1 cellular context compared by ENCODE assay signal in the genomic region with DNA sequence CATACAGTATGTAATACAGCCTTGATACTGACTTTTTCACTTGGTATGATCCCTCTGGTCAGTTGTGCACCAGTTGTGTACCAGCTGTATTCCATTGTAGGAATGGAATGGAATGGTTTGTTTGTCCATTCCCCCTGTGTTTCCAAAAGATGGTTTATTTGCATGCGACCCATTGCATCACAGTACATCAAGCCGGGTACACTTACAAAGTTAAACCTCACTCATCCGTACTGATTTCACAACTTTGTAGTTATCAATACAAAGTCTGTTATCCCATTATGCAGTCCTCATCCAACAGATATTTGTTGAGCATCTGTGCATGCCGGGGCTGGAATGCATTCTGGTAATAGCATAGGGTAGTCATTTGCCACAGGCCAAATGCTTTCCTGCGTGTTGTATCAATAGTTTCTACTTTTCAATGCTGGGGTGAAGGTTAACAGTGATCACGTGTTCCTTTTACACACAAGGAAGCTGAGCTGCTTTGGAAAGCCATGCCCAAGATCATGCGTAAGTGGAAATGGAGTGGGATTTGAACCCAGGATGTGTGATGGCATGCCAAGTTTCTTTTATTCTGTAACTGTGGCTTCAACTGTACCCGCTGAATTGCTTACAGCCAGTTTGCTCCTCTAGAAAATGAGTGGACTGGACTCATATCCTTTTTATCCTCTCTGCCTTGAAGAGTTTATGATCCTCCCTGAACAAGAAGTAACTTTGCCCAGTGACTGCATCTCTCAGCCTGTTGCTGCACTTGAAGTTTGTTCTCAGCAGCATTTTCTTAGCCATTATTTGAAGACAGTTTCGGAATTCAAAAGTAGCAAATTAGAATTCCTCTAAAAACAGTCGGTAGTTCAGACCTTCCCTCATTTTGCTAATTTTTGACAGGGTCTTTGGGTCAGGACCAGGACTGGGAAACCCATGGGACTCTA.
TF ChIP-seq lines count a peak whose summit lies in the region.

No MANE protein-coding gene starts in this region.

TF ChIP-seq in HepG2, 621 proteins besides CTCF, POLR2A, EP300 and RAD21 (continued from another document and continues in another):
- TF ChIP-seq, protein P1, sequence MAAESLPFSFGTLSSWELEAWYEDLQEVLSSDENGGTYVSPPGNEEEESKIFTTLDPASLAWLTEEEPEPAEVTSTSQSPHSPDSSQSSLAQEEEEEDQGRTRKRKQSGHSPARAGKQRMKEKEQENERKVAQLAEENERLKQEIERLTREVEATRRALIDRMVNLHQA (CRISPR knock-in tag; IDR thresholded peaks at IDR 0.05): no peak
- TF ChIP-seq CBX2 (IDR thresholded peaks at IDR 0.05; ENCODE audit: low read depth, low read length) (no peak), CBX2 (CRISPR knock-in tag; IDR thresholded peaks at IDR 0.05; ENCODE audit: low read depth) (no peak), POGZ (CRISPR knock-in tag; IDR thresholded peaks at IDR 0.05) (peak; percentile 55; the same call in 1 of the 2 replicates), DNMT1 (CRISPR knock-in tag; IDR thresholded peaks at IDR 0.05) (peak; percentile 66; the same call in 1 of the 2 replicates), ZNF619 (CRISPR knock-in tag; IDR thresholded peaks at IDR 0.05) (no peak), U2AF2 (IDR thresholded peaks at IDR 0.05; ENCODE audit: low read depth, low read length) (no peak), IRF2 (CRISPR knock-in tag; IDR thresholded peaks at IDR 0.05) (peak; percentile 91), ZNF253 (CRISPR knock-in tag; IDR thresholded peaks at IDR 0.05; ENCODE audit: borderline replicate concordance) (no peak), ELF1 (CRISPR knock-in tag; IDR thresholded peaks at IDR 0.05) (peak; percentile 59; the same call in 1 of the 2 replicates), THYN1 (CRISPR knock-in tag; IDR thresholded peaks at IDR 0.05; ENCODE audit: borderline replicate concordance, low read depth) (no peak), NFYB (CRISPR knock-in tag; IDR thresholded peaks at IDR 0.05) (no peak), SNAI1 (CRISPR knock-in tag; IDR thresholded peaks at IDR 0.05; ENCODE audit: borderline replicate concordance) (no peak), TCF12 (IDR thresholded peaks at IDR 0.05) (no peak), TCF12 (CRISPR knock-in tag; IDR thresholded peaks at IDR 0.05) (no peak; the same call in 1 of the 2 replicates)
- TF ChIP-seq, protein P2, sequence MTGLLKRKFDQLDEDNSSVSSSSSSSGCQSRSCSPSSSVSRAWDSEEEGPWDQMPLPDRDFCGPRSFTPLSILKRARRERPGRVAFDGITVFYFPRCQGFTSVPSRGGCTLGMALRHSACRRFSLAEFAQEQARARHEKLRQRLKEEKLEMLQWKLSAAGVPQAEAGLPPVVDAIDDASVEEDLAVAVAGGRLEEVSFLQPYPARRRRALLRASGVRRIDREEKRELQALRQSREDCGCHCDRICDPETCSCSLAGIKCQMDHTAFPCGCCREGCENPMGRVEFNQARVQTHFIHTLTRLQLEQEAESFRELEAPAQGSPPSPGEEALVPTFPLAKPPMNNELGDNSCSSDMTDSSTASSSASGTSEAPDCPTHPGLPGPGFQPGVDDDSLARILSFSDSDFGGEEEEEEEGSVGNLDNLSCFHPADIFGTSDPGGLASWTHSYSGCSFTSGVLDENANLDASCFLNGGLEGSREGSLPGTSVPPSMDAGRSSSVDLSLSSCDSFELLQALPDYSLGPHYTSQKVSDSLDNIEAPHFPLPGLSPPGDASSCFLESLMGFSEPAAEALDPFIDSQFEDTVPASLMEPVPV (CRISPR knock-in tag; IDR thresholded peaks at IDR 0.05): no peak
- TF ChIP-seq, protein P3, sequence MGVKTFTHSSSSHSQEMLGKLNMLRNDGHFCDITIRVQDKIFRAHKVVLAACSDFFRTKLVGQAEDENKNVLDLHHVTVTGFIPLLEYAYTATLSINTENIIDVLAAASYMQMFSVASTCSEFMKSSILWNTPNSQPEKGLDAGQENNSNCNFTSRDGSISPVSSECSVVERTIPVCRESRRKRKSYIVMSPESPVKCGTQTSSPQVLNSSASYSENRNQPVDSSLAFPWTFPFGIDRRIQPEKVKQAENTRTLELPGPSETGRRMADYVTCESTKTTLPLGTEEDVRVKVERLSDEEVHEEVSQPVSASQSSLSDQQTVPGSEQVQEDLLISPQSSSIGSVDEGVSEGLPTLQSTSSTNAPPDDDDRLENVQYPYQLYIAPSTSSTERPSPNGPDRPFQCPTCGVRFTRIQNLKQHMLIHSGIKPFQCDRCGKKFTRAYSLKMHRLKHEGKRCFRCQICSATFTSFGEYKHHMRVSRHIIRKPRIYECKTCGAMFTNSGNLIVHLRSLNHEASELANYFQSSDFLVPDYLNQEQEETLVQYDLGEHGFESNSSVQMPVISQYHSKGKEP (CRISPR knock-in tag; IDR thresholded peaks at IDR 0.05): no peak
- TF ChIP-seq, protein P4, sequence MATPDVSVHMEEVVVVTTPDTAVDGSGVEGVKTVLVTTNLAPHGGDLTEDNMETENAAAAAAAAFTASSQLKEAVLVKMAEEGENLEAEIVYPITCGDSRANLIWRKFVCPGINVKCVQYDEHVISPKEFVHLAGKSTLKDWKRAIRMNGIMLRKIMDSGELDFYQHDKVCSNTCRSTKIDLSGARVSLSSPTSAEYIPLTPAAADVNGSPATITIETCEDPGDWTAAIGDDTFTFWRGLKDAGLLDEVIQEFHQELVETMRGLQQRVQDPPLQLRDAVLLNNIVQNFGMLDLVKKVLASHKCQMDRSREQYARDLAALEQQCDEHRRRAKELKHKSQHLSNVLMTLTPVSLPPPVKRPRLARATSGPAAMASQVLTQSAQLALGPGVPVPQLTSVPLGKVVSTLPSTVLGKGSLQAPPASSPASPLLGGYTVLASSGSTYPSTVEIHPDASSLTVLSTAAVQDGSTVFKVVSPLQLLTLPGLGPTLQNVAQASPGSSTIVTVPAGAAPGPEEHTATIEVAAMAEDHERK (CRISPR knock-in tag; IDR thresholded peaks at IDR 0.05; ENCODE audit: low read depth): no peak
- TF ChIP-seq, protein P5, sequence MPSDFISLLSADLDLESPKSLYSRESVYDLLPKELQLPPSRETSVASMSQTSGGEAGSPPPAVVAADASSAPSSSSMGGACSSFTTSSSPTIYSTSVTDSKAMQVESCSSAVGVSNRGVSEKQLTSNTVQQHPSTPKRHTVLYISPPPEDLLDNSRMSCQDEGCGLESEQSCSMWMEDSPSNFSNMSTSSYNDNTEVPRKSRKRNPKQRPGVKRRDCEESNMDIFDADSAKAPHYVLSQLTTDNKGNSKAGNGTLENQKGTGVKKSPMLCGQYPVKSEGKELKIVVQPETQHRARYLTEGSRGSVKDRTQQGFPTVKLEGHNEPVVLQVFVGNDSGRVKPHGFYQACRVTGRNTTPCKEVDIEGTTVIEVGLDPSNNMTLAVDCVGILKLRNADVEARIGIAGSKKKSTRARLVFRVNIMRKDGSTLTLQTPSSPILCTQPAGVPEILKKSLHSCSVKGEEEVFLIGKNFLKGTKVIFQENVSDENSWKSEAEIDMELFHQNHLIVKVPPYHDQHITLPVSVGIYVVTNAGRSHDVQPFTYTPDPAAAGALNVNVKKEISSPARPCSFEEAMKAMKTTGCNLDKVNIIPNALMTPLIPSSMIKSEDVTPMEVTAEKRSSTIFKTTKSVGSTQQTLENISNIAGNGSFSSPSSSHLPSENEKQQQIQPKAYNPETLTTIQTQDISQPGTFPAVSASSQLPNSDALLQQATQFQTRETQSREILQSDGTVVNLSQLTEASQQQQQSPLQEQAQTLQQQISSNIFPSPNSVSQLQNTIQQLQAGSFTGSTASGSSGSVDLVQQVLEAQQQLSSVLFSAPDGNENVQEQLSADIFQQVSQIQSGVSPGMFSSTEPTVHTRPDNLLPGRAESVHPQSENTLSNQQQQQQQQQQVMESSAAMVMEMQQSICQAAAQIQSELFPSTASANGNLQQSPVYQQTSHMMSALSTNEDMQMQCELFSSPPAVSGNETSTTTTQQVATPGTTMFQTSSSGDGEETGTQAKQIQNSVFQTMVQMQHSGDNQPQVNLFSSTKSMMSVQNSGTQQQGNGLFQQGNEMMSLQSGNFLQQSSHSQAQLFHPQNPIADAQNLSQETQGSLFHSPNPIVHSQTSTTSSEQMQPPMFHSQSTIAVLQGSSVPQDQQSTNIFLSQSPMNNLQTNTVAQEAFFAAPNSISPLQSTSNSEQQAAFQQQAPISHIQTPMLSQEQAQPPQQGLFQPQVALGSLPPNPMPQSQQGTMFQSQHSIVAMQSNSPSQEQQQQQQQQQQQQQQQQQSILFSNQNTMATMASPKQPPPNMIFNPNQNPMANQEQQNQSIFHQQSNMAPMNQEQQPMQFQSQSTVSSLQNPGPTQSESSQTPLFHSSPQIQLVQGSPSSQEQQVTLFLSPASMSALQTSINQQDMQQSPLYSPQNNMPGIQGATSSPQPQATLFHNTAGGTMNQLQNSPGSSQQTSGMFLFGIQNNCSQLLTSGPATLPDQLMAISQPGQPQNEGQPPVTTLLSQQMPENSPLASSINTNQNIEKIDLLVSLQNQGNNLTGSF (CRISPR knock-in tag; IDR thresholded peaks at IDR 0.05): no peak
- TF ChIP-seq, protein P6, sequence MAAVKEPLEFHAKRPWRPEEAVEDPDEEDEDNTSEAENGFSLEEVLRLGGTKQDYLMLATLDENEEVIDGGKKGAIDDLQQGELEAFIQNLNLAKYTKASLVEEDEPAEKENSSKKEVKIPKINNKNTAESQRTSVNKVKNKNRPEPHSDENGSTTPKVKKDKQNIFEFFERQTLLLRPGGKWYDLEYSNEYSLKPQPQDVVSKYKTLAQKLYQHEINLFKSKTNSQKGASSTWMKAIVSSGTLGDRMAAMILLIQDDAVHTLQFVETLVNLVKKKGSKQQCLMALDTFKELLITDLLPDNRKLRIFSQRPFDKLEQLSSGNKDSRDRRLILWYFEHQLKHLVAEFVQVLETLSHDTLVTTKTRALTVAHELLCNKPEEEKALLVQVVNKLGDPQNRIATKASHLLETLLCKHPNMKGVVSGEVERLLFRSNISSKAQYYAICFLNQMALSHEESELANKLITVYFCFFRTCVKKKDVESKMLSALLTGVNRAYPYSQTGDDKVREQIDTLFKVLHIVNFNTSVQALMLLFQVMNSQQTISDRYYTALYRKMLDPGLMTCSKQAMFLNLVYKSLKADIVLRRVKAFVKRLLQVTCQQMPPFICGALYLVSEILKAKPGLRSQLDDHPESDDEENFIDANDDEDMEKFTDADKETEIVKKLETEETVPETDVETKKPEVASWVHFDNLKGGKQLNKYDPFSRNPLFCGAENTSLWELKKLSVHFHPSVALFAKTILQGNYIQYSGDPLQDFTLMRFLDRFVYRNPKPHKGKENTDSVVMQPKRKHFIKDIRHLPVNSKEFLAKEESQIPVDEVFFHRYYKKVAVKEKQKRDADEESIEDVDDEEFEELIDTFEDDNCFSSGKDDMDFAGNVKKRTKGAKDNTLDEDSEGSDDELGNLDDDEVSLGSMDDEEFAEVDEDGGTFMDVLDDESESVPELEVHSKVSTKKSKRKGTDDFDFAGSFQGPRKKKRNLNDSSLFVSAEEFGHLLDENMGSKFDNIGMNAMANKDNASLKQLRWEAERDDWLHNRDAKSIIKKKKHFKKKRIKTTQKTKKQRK (IDR thresholded peaks at IDR 0.05; ENCODE audit: low read length): no peak
- TF ChIP-seq, protein P7, sequence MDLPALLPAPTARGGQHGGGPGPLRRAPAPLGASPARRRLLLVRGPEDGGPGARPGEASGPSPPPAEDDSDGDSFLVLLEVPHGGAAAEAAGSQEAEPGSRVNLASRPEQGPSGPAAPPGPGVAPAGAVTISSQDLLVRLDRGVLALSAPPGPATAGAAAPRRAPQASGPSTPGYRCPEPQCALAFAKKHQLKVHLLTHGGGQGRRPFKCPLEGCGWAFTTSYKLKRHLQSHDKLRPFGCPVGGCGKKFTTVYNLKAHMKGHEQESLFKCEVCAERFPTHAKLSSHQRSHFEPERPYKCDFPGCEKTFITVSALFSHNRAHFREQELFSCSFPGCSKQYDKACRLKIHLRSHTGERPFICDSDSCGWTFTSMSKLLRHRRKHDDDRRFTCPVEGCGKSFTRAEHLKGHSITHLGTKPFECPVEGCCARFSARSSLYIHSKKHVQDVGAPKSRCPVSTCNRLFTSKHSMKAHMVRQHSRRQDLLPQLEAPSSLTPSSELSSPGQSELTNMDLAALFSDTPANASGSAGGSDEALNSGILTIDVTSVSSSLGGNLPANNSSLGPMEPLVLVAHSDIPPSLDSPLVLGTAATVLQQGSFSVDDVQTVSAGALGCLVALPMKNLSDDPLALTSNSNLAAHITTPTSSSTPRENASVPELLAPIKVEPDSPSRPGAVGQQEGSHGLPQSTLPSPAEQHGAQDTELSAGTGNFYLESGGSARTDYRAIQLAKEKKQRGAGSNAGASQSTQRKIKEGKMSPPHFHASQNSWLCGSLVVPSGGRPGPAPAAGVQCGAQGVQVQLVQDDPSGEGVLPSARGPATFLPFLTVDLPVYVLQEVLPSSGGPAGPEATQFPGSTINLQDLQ (CRISPR knock-in tag; IDR thresholded peaks at IDR 0.05): no peak
